ENCODE assay signal across 22 cellular contexts in the genomic region with DNA sequence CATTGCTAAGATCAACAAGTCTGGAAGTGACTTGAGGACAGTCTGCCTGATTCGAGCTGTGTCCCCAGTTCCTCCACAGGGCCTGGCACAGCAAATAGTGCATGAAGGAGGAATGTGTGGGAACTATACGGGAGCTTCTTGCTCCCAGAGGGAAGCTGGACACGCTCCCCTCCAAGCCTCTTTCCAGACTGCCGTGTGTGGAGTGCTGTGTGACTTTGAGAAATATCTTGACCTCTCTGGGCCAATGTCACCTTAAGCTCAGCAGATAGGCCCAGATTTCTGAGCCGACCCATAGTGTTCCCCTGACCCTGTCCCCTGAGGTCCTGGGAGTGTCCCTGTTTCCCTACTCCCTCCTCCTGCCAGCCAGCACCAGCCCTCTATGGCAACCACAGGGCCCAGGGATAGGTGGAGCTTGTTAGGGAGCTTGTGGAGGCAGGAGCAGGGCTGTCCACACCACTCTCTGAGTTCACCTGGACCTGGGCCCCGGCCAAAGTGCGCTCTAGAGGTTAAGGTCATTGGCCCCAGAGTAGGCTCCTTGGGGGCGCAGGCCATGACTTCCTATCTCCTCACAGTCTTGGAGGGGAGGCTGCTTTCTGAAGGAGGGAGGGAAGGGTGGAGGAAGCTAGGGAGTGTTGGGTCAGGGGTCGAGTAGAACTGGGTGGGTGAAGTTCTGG. TPM values are rescaled to one million over a fixed set of nuclear protein-coding genes. Genes with fewer than 3 reads are reported as not detected.
"Had no signal": no experiment of that assay in that cellular context is flagged by ENCODE, and none has a peak within 500 bp of the region (broad histone marks: within the 10 kb centered on the region; RNA-seq: fewer than 3 reads in every experiment).

No MANE protein-coding gene starts in this region.

- H3K4me3 Mint-ChIP-seq: activated naive CD4-positive, alpha-beta T cell treated with anti-CD3 and anti-CD28 coated beads for 36 hours; natural killer cell; T-cell had no signal

- FAIRE-seq: astrocyte, small intestine had no signal

- H3K27me3 ChIP-seq: cardiac muscle cell, hepatocyte had no signal

- ATAC-seq: left lobe of liver, T-cell had no signal

- H2AFZ ChIP-seq: hepatocyte had no signal

- H3K27ac ChIP-seq: cardiac muscle cell, esophagus muscularis mucosa, hepatocyte, prostate gland had no signal

- H3K4me3 ChIP-seq: cardiac muscle cell, esophagus muscularis mucosa, hepatocyte, prostate gland had no signal

- H3K4me1 Mint-ChIP-seq: natural killer cell, T-cell had no signal

- H3K27ac Mint-ChIP-seq: activated naive CD4-positive, alpha-beta T cell treated with anti-CD3 and anti-CD28 coated beads for 36 hours; activated T-helper 2 cell treated with anti-CD3 and anti-CD28 coated beads, Interferon-gamma antibody, Interleukin-2, Interleukin-4, amounts not matched to agents 10 μg/mL and 5 μg/mL and 100 μg/mL, durations not matched to agents 14 hours and 24 hours and 36 hours; natural killer cell; T-cell had no signal

- H3K36me3 Mint-ChIP-seq: natural killer cell, T-cell had no signal

- H3K4me2 ChIP-seq: hepatocyte had no signal

- H3K36me3 ChIP-seq: cardiac muscle cell, esophagus muscularis mucosa, prostate gland had no signal

- H3K79me2 ChIP-seq: hepatocyte had no signal

- H3K9me3 ChIP-seq: esophagus muscularis mucosa, prostate gland had no signal

- H3K9me3 Mint-ChIP-seq: activated naive CD4-positive, alpha-beta T cell treated with anti-CD3 and anti-CD28 coated beads for 36 hours; activated T-helper 2 cell treated with anti-CD3 and anti-CD28 coated beads, Interferon-gamma antibody, Interleukin-2, Interleukin-4, amounts not matched to agents 10 μg/mL and 5 μg/mL and 100 μg/mL, durations not matched to agents 14 hours and 24 hours and 36 hours; natural killer cell; T-cell had no signal

- DNase-seq: activated CD4-positive, alpha-beta T cell treated with anti-CD3 and anti-CD28 coated beads for 1 hour; activated CD4-positive, alpha-beta T cell treated with anti-CD3 and anti-CD28 coated beads, Interleukin-2, amount 50 U/mL, for 48 hours; activated naive CD4-positive, alpha-beta T cell treated with anti-CD3 and anti-CD28 coated beads for 36 hours; islet precursor cell; natural killer cell; occipital lobe; stimulated activated CD4-positive, alpha-beta T cell treated with anti-CD3 and anti-CD28 coated beads, Interleukin-4, amount 100 ng/mL, for 4 hours; stimulated activated CD8-positive, alpha-beta memory T cell treated with anti-CD3 and anti-CD28 coated beads, Interleukin-4, amount 100 ng/mL, for 48 hours; stimulated activated naive CD8-positive, alpha-beta T cell treated with anti-CD3 and anti-CD28 coated beads, Interleukin-15, Interleukin-2, amounts not matched to agents 100 U/mL and 50 U/mL, for 24 hours; T-cell; T-helper 9 cell; trophoblast cell had no signal

RNA-seq across cellular contexts. Expression of gene FOXN1, which starts 6.3 kb away (rescaled TPM):
- total RNA-seq: activated naive CD4-positive, alpha-beta T cell treated with anti-CD3 and anti-CD28 coated beads for 36 hours; activated T-helper 2 cell treated with anti-CD3 and anti-CD28 coated beads, Interferon-gamma antibody, Interleukin-2, Interleukin-4, amounts not matched to agents 10 μg/mL and 5 μg/mL and 100 μg/mL, durations not matched to agents 14 hours and 24 hours and 36 hours; astrocyte; esophagus muscularis mucosa; glomerular endothelial cell; hepatocyte; left lobe of liver; natural killer cell; occipital lobe; right cardiac atrium; T-cell had no signal
- polyA plus RNA-seq: cardiac muscle cell, right cardiac atrium, small intestine had no signal

RNA-seq across cellular contexts. Expression of gene SLC13A2, which starts 26.4 kb away (rescaled TPM):
- total RNA-seq: activated naive CD4-positive, alpha-beta T cell treated with anti-CD3 and anti-CD28 coated beads for 36 hours; activated T-helper 2 cell treated with anti-CD3 and anti-CD28 coated beads, Interferon-gamma antibody, Interleukin-2, Interleukin-4, amounts not matched to agents 10 μg/mL and 5 μg/mL and 100 μg/mL, durations not matched to agents 14 hours and 24 hours and 36 hours; astrocyte; cardiac muscle cell; esophagus muscularis mucosa; glomerular endothelial cell; natural killer cell; occipital lobe; right cardiac atrium; T-cell had no signal
- polyA plus RNA-seq: cardiac muscle cell, right cardiac atrium had no signal
